1 cellular context compared by ENCODE assay signal in genomic region chr9:122930933-122931850, GRCh38.
TF ChIP-seq lines count a peak whose summit lies in the region.

Gene ZBTB26 (minus strand): TSS chr9:122931512. CDS start chr9:122919934, 11,578 bp downstream.

TF ChIP-seq in K562, 482 proteins besides CTCF, POLR2A, EP300 and RAD21 (continued from another document and continues in another):
- TF ChIP-seq ATF7 (IDR thresholded peaks at IDR 0.05) (peak; percentile 67; the same call in 1 of the 2 replicates), LEF1 (IDR thresholded peaks at IDR 0.05) (peak; percentile 39; the same call in 1 of the 2 replicates), FOXK2 (conservative IDR thresholded peaks at IDR 0.05 in 1 of 2, IDR thresholded peaks at IDR 0.05 in 1 of 2; ENCODE audit: low read depth in 2 of 2) (peak; percentile 80 to 81), NBN (IDR thresholded peaks at IDR 0.05; ENCODE audit: low read depth) (peak; percentile 25; the same call in 1 of the 2 replicates), KAT8 (IDR thresholded peaks at IDR 0.05; ENCODE audit: low read depth) (no peak), MEIS2 (IDR thresholded peaks at IDR 0.05; ENCODE audit: partially characterized antibody) (no peak), HMGN3 (IDR thresholded peaks at IDR 0.05; ENCODE audit: borderline replicate concordance, extremely low read depth, insufficient read length, low read depth, low read length) (peak; percentile 41), CXXC5 (CRISPR knock-in tag; IDR thresholded peaks at IDR 0.05) (peak; percentile 71), CAMTA2 (CRISPR knock-in tag; conservative IDR thresholded peaks at IDR 0.05) (no peak), ZBTB7A (IDR thresholded peaks at IDR 0.05; ENCODE audit: borderline replicate concordance, control insufficient read depth, low read depth, low read length) (peak; percentile 71; the same call in 1 of the 2 replicates), KLF6 (CRISPR knock-in tag; IDR thresholded peaks at IDR 0.05; ENCODE audit: borderline replicate concordance) (no peak), ZNF696 (CRISPR knock-in tag; conservative IDR thresholded peaks at IDR 0.05) (no peak), TEAD4 (IDR thresholded peaks at IDR 0.05; ENCODE audit: low read length) (peak; percentile 36; the same call in 1 of the 2 replicates), TEAD4 (CRISPR knock-in tag; IDR thresholded peaks at IDR 0.05; ENCODE audit: borderline replicate concordance) (no peak), NR2C2 (CRISPR knock-in tag; IDR thresholded peaks at IDR 0.05) (peak; percentile 90), NR2C2 (tag; IDR thresholded peaks at IDR 0.05) (peak; percentile 99), ZNF764 (CRISPR knock-in tag; IDR thresholded peaks at IDR 0.05; ENCODE audit: low read depth) (no peak), PCBP1 (IDR thresholded peaks at IDR 0.05; ENCODE audit: low read depth, low read length, poor library complexity, severe bottlenecking) (peak; percentile 64), PHF8 (IDR thresholded peaks at IDR 0.05; ENCODE audit: borderline replicate concordance, low read length) (peak; percentile 83), GATAD2B (IDR thresholded peaks at IDR 0.05; ENCODE audit: borderline replicate concordance) (peak; percentile 49; the same call in 1 of the 2 replicates), FOXM1 (IDR thresholded peaks at IDR 0.05; ENCODE audit: low read depth) (0 out of 2 replicates have a peak, but pooled peaks have one; percentile 38), FOXM1 (CRISPR knock-in tag; IDR thresholded peaks at IDR 0.05; ENCODE audit: low read depth) (0 out of 2 replicates have a peak, but pooled peaks have one; percentile 55), SMAD2 (IDR thresholded peaks at IDR 0.05; ENCODE audit: low read depth, low read length) (no peak), ETV1 (tag; conservative IDR thresholded peaks at IDR 0.05; ENCODE audit: low read depth) (peak; percentile 66), ZNF165 (CRISPR knock-in tag; IDR thresholded peaks at IDR 0.05; ENCODE audit: borderline replicate concordance) (no peak), TOE1 (IDR thresholded peaks at IDR 0.05; ENCODE audit: borderline replicate concordance) (peak; percentile 86), TOE1 (CRISPR knock-in tag; IDR thresholded peaks at IDR 0.05; ENCODE audit: borderline replicate concordance, low read depth) (no peak), ZNF146 (CRISPR knock-in tag; IDR thresholded peaks at IDR 0.05; ENCODE audit: unreplicated experiment) (no peak), NR3C1 (CRISPR knock-in tag; IDR thresholded peaks at IDR 0.05) (no peak), MEF2A (IDR thresholded peaks at IDR 0.05; ENCODE audit: control insufficient read depth, low read depth, low read length) (no peak), HCFC1 (IDR thresholded peaks at IDR 0.05; ENCODE audit: low read depth, low read length) (peak; percentile 74), MBD2 (IDR thresholded peaks at IDR 0.05; ENCODE audit: borderline replicate concordance, low read depth) (peak; percentile 52; the same call in 1 of the 2 replicates), DDX20 (tag; IDR thresholded peaks at IDR 0.05; ENCODE audit: low read depth) (no peak), CCNT2 (IDR thresholded peaks at IDR 0.05; ENCODE audit: borderline replicate concordance, extremely low read depth, insufficient read length, low read depth, low read length) (peak; percentile 51), ADNP (tag; IDR thresholded peaks at IDR 0.05) (no peak), MAZ (CRISPR knock-in tag; conservative IDR thresholded peaks at IDR 0.05 in 1 of 2, IDR thresholded peaks at IDR 0.05 in 1 of 2) (peak; percentile 73 to 79), ZBTB17 (CRISPR knock-in tag; IDR thresholded peaks at IDR 0.05) (peak; percentile 48; the same call in 1 of the 2 replicates), SIN3B (IDR thresholded peaks at IDR 0.05; ENCODE audit: low read depth) (peak; percentile 87), RBFOX2 (IDR thresholded peaks at IDR 0.05; ENCODE audit: low read depth, low read length) (peak; percentile 84), SPI1 (IDR thresholded peaks at IDR 0.05; ENCODE audit: borderline replicate concordance, low read depth, low read length) (no peak), CHD2 (IDR thresholded peaks at IDR 0.05; ENCODE audit: low read depth, low read length) (peak; percentile 58), YY1 (IDR thresholded peaks at IDR 0.05; ENCODE audit: borderline replicate concordance in 1 of 3, control insufficient read depth in 1 of 3, extremely low read depth in 1 of 3, insufficient read depth in 3 of 3, insufficient read length in 1 of 3, insufficient replicate concordance in 2 of 3, low read depth in 1 of 3, low read length in 2 of 3) (peak in 1 of 3 experiments; percentile 28), TAF1 (IDR thresholded peaks at IDR 0.05; ENCODE audit: control insufficient read depth, extremely low read depth, insufficient read depth, low read length, severe bottlenecking) (peak; percentile 66), PRMT5 (CRISPR knock-in tag; IDR thresholded peaks at IDR 0.05) (no peak; the same call in none of the 2 replicates), SIN3A (IDR thresholded peaks at IDR 0.05; ENCODE audit: borderline replicate concordance in 2 of 2, control insufficient read depth in 1 of 2, low read depth in 2 of 2, low read length in 2 of 2) (peak; percentile 1 to 27; a peak in 1 of 4 replicates), TBP (optimal IDR thresholded peaks at IDR 0.05; ENCODE audit: low read depth, low read length) (peak; percentile 32), FOXP4 (CRISPR knock-in tag; IDR thresholded peaks at IDR 0.05; ENCODE audit: borderline replicate concordance) (0 out of 2 replicates have a peak, but pooled peaks have one; percentile 46), ZNF384 (IDR thresholded peaks at IDR 0.05; ENCODE audit: low read depth, low read length) (peak; percentile 14; the same call in 1 of the 2 replicates), DACH1 (IDR thresholded peaks at IDR 0.05; ENCODE audit: partially characterized antibody) (no peak)
- TF ChIP-seq, protein P1, sequence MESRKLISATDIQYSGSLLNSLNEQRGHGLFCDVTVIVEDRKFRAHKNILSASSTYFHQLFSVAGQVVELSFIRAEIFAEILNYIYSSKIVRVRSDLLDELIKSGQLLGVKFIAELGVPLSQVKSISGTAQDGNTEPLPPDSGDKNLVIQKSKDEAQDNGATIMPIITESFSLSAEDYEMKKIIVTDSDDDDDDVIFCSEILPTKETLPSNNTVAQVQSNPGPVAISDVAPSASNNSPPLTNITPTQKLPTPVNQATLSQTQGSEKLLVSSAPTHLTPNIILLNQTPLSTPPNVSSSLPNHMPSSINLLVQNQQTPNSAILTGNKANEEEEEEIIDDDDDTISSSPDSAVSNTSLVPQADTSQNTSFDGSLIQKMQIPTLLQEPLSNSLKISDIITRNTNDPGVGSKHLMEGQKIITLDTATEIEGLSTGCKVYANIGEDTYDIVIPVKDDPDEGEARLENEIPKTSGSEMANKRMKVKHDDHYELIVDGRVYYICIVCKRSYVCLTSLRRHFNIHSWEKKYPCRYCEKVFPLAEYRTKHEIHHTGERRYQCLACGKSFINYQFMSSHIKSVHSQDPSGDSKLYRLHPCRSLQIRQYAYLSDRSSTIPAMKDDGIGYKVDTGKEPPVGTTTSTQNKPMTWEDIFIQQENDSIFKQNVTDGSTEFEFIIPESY (CRISPR knock-in tag; IDR thresholded peaks at IDR 0.05), result peak; percentile 55; the same call in 1 of the 2 replicates
- TF ChIP-seq, protein P2, sequence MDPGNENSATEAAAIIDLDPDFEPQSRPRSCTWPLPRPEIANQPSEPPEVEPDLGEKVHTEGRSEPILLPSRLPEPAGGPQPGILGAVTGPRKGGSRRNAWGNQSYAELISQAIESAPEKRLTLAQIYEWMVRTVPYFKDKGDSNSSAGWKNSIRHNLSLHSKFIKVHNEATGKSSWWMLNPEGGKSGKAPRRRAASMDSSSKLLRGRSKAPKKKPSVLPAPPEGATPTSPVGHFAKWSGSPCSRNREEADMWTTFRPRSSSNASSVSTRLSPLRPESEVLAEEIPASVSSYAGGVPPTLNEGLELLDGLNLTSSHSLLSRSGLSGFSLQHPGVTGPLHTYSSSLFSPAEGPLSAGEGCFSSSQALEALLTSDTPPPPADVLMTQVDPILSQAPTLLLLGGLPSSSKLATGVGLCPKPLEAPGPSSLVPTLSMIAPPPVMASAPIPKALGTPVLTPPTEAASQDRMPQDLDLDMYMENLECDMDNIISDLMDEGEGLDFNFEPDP (CRISPR knock-in tag; IDR thresholded peaks at IDR 0.05), result no peak
- TF ChIP-seq, protein P3, sequence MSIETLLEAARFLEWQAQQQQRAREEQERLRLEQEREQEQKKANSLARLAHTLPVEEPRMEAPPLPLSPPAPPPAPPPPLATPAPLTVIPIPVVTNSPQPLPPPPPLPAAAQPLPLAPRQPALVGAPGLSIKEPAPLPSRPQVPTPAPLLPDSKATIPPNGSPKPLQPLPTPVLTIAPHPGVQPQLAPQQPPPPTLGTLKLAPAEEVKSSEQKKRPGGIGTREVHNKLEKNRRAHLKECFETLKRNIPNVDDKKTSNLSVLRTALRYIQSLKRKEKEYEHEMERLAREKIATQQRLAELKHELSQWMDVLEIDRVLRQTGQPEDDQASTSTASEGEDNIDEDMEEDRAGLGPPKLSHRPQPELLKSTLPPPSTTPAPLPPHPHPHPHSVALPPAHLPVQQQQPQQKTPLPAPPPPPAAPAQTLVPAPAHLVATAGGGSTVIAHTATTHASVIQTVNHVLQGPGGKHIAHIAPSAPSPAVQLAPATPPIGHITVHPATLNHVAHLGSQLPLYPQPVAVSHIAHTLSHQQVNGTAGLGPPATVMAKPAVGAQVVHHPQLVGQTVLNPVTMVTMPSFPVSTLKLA (conservative IDR thresholded peaks at IDR 0.05), result peak; percentile 76 to 87
- TF ChIP-seq, protein P4, sequence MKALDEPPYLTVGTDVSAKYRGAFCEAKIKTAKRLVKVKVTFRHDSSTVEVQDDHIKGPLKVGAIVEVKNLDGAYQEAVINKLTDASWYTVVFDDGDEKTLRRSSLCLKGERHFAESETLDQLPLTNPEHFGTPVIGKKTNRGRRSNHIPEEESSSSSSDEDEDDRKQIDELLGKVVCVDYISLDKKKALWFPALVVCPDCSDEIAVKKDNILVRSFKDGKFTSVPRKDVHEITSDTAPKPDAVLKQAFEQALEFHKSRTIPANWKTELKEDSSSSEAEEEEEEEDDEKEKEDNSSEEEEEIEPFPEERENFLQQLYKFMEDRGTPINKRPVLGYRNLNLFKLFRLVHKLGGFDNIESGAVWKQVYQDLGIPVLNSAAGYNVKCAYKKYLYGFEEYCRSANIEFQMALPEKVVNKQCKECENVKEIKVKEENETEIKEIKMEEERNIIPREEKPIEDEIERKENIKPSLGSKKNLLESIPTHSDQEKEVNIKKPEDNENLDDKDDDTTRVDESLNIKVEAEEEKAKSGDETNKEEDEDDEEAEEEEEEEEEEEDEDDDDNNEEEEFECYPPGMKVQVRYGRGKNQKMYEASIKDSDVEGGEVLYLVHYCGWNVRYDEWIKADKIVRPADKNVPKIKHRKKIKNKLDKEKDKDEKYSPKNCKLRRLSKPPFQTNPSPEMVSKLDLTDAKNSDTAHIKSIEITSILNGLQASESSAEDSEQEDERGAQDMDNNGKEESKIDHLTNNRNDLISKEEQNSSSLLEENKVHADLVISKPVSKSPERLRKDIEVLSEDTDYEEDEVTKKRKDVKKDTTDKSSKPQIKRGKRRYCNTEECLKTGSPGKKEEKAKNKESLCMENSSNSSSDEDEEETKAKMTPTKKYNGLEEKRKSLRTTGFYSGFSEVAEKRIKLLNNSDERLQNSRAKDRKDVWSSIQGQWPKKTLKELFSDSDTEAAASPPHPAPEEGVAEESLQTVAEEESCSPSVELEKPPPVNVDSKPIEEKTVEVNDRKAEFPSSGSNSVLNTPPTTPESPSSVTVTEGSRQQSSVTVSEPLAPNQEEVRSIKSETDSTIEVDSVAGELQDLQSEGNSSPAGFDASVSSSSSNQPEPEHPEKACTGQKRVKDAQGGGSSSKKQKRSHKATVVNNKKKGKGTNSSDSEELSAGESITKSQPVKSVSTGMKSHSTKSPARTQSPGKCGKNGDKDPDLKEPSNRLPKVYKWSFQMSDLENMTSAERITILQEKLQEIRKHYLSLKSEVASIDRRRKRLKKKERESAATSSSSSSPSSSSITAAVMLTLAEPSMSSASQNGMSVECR (CRISPR knock-in tag; IDR thresholded peaks at IDR 0.05), result peak; percentile 85
- TF ChIP-seq, protein P5, sequence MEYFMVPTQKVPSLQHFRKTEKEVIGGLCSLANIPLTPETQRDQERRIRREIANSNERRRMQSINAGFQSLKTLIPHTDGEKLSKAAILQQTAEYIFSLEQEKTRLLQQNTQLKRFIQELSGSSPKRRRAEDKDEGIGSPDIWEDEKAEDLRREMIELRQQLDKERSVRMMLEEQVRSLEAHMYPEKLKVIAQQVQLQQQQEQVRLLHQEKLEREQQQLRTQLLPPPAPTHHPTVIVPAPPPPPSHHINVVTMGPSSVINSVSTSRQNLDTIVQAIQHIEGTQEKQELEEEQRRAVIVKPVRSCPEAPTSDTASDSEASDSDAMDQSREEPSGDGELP (CRISPR knock-in tag; IDR thresholded peaks at IDR 0.05; ENCODE audit: borderline replicate concordance), result peak; percentile 41; the same call in 1 of the 2 replicates
- TF ChIP-seq, protein P6, sequence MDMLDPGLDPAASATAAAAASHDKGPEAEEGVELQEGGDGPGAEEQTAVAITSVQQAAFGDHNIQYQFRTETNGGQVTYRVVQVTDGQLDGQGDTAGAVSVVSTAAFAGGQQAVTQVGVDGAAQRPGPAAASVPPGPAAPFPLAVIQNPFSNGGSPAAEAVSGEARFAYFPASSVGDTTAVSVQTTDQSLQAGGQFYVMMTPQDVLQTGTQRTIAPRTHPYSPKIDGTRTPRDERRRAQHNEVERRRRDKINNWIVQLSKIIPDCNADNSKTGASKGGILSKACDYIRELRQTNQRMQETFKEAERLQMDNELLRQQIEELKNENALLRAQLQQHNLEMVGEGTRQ (CRISPR knock-in tag; IDR thresholded peaks at IDR 0.05), result peak; percentile 78
- TF ChIP-seq, protein P7, sequence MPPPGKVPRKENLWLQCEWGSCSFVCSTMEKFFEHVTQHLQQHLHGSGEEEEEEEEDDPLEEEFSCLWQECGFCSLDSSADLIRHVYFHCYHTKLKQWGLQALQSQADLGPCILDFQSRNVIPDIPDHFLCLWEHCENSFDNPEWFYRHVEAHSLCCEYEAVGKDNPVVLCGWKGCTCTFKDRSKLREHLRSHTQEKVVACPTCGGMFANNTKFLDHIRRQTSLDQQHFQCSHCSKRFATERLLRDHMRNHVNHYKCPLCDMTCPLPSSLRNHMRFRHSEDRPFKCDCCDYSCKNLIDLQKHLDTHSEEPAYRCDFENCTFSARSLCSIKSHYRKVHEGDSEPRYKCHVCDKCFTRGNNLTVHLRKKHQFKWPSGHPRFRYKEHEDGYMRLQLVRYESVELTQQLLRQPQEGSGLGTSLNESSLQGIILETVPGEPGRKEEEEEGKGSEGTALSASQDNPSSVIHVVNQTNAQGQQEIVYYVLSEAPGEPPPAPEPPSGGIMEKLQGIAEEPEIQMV (tag; conservative IDR thresholded peaks at IDR 0.05; ENCODE audit: low read depth), result peak; percentile 78
